In genomic region chr1:36595921-36596320, GRCh38 we compare ENCODE assay signal across 11 cellular contexts.
"Had no signal": no experiment of that assay in that cellular context is flagged by ENCODE, and none has a peak within 500 bp of the region (broad histone marks: within the 10 kb centered on the region; RNA-seq: fewer than 3 reads in every experiment).

No MANE protein-coding gene starts in this region.

- H3K4me1 ChIP-seq: HAP-1 had no signal

- H3K9me3 ChIP-seq: HAP-1 had no signal

- H3K36me3 ChIP-seq: HAP-1 had no signal

- DNase-seq: GM23248, GOT3, H7, H9, HCEC 1CT, HFFc6 had no signal

- ATAC-seq: HCT116 had no signal

- H3K4me3 ChIP-seq: GM23248, GM23338, HAP-1 had no signal

- FAIRE-seq: H1, H54 had no signal

- H3K4me2 ChIP-seq: GM23338 had no signal

- H3K27ac ChIP-seq: GM23248 had no signal

- H3K9ac ChIP-seq: GM23248 had no signal
